In genomic region chr22:17592201-17592600, GRCh38 we compare ENCODE assay signal across 30 cellular contexts. TPM values are rescaled to one million over a fixed set of nuclear protein-coding genes. Genes with fewer than 3 reads are reported as not detected.
"Had no signal": no experiment of that assay in that cellular context is flagged by ENCODE, and none has a peak within 500 bp of the region (broad histone marks: within the 10 kb centered on the region; RNA-seq: fewer than 3 reads in every experiment).

No MANE protein-coding gene starts in this region.

- H3K4me1 ChIP-seq: adrenal gland, ascending aorta, pancreas, stomach, suprapubic skin, tibial nerve had no signal

- H3K9me3 Mint-ChIP-seq: activated CD4-positive, alpha-beta T cell treated with anti-CD3 and anti-CD28 coated beads, Interleukin-2, amount 10 ng/mL, durations not matched to agents 7 days and 5 days; activated CD8-positive, alpha-beta T cell treated with anti-CD3 and anti-CD28 coated beads for 36 hours; activated naive CD4-positive, alpha-beta T cell treated with anti-CD3 and anti-CD28 coated beads, Interleukin-2, amount 50 U/mL, for 24 hours; memory B cell; nephron; stimulated activated memory B cell treated with anti-CD40 and anti-IgM and Interleukin-4, amounts not matched to agents 10 μg/mL and 1 μg/mL and 100 μg/mL, for 72 hours had no signal

- H3K9me3 ChIP-seq: adrenal gland, ascending aorta, esophagus muscularis mucosa, pancreas, stomach, suprapubic skin, tibial nerve had no signal

- H3K4me3 ChIP-seq: adrenal gland, ascending aorta, esophagus muscularis mucosa, pancreas, stomach, suprapubic skin, tibial nerve had no signal

- H3K4me3 Mint-ChIP-seq: activated CD4-positive, alpha-beta T cell treated with anti-CD3 and anti-CD28 coated beads, Interleukin-2, amount 10 ng/mL, durations not matched to agents 7 days and 5 days; activated CD8-positive, alpha-beta memory T cell treated with anti-CD3 and anti-CD28 coated beads, Interleukin-2, amount 10 ng/mL, durations not matched to agents 7 days and 5 days; activated CD8-positive, alpha-beta T cell treated with anti-CD3 and anti-CD28 coated beads for 36 hours; activated naive CD4-positive, alpha-beta T cell treated with anti-CD3 and anti-CD28 coated beads, Interleukin-2, amount 50 U/mL, for 24 hours; memory B cell; nephron; stimulated activated memory B cell treated with anti-CD40 and anti-IgM and Interleukin-4, amounts not matched to agents 10 μg/mL and 1 μg/mL and 100 μg/mL, for 72 hours; T-helper 17 cell had no signal

- H3K4me1 Mint-ChIP-seq: activated CD4-positive, alpha-beta T cell treated with anti-CD3 and anti-CD28 coated beads, Interleukin-2, amount 10 ng/mL, durations not matched to agents 7 days and 5 days; activated CD8-positive, alpha-beta memory T cell treated with anti-CD3 and anti-CD28 coated beads, Interleukin-2, amount 10 ng/mL, durations not matched to agents 7 days and 5 days; activated naive CD4-positive, alpha-beta T cell treated with anti-CD3 and anti-CD28 coated beads, Interleukin-2, amount 50 U/mL, for 24 hours; nephron; T-helper 17 cell had no signal

- H3K27ac ChIP-seq: adrenal gland, ascending aorta, brain microvascular endothelial cell, pancreas, stomach, suprapubic skin, tibial nerve, WERI-Rb-1 had no signal

- H3K27me3 ChIP-seq: adrenal gland, ascending aorta, brain microvascular endothelial cell, esophagus muscularis mucosa, pancreas, stomach, suprapubic skin, tibial nerve had no signal

- ATAC-seq: activated CD8-positive, alpha-beta memory T cell treated with anti-CD3 and anti-CD28 coated beads, Interleukin-2, amount 10 ng/mL, durations not matched to agents 7 days and 5 days; activated CD8-positive, alpha-beta T cell treated with anti-CD3 and anti-CD28 coated beads for 36 hours; pancreas; right cardiac atrium; stimulated activated memory B cell treated with anti-CD40 and anti-IgM and Interleukin-4, amounts not matched to agents 10 μg/mL and 1 μg/mL and 100 μg/mL, for 72 hours; T-helper 17 cell had no signal

- H3K27ac Mint-ChIP-seq: activated CD4-positive, alpha-beta T cell treated with anti-CD3 and anti-CD28 coated beads, Interleukin-2, amount 10 ng/mL, durations not matched to agents 7 days and 5 days; activated CD8-positive, alpha-beta memory T cell treated with anti-CD3 and anti-CD28 coated beads, Interleukin-2, amount 10 ng/mL, durations not matched to agents 7 days and 5 days; activated CD8-positive, alpha-beta T cell treated with anti-CD3 and anti-CD28 coated beads for 36 hours; activated naive CD4-positive, alpha-beta T cell treated with anti-CD3 and anti-CD28 coated beads, Interleukin-2, amount 50 U/mL, for 24 hours; memory B cell; nephron; stimulated activated memory B cell treated with anti-CD40 and anti-IgM and Interleukin-4, amounts not matched to agents 10 μg/mL and 1 μg/mL and 100 μg/mL, for 72 hours had no signal

- DNase-seq: activated CD4-positive, alpha-beta T cell treated with anti-CD3 and anti-CD28 coated beads, Interleukin-2, amount 10 ng/mL, durations not matched to agents 7 days and 5 days; activated CD4-positive, CD25-positive, alpha-beta regulatory T cell treated with anti-CD3 and anti-CD28 coated beads, Interleukin-2, amount 50 U/mL, for 72 hours; activated CD8-positive, alpha-beta memory T cell treated with anti-CD3 and anti-CD28 coated beads, Interleukin-2, amount 10 ng/mL, durations not matched to agents 7 days and 5 days; activated CD8-positive, alpha-beta T cell treated with anti-CD3 and anti-CD28 coated beads for 36 hours; activated effector memory CD4-positive, alpha-beta T cell treated with anti-CD3 and anti-CD28 coated beads, Interleukin-2, amount 50 U/mL, for 16 hours; activated T-cell treated with anti-CD3 and anti-CD28 coated beads for 4 hours; adrenal gland; brain microvascular endothelial cell; central memory CD4-positive, alpha-beta T cell; dermis blood vessel endothelial cell; effector CD8-positive, alpha-beta T cell; hippocampal formation; right cardiac atrium; stimulated activated CD4-positive, alpha-beta T cell treated with anti-CD3 and anti-CD28 coated beads, Interleukin-1b, Interleukin-23, amount 100 ng/mL, for 48 hours; stomach; T-helper 17 cell; WERI-Rb-1 had no signal

- H3K27me3 Mint-ChIP-seq: activated CD4-positive, alpha-beta T cell treated with anti-CD3 and anti-CD28 coated beads, Interleukin-2, amount 10 ng/mL, durations not matched to agents 7 days and 5 days; activated CD8-positive, alpha-beta memory T cell treated with anti-CD3 and anti-CD28 coated beads, Interleukin-2, amount 10 ng/mL, durations not matched to agents 7 days and 5 days; activated CD8-positive, alpha-beta T cell treated with anti-CD3 and anti-CD28 coated beads for 36 hours; activated naive CD4-positive, alpha-beta T cell treated with anti-CD3 and anti-CD28 coated beads, Interleukin-2, amount 50 U/mL, for 24 hours; memory B cell; stimulated activated memory B cell treated with anti-CD40 and anti-IgM and Interleukin-4, amounts not matched to agents 10 μg/mL and 1 μg/mL and 100 μg/mL, for 72 hours; T-helper 17 cell had no signal

RNA-seq across cellular contexts. Expression of gene SLC25A18, which starts 28.9 kb away (rescaled TPM):
- total RNA-seq: activated CD4-positive, alpha-beta T cell treated with anti-CD3 and anti-CD28 coated beads, Interleukin-2, amount 10 ng/mL, durations not matched to agents 7 days and 5 days; activated CD8-positive, alpha-beta memory T cell treated with anti-CD3 and anti-CD28 coated beads, Interleukin-2, amount 10 ng/mL, durations not matched to agents 7 days and 5 days; activated CD8-positive, alpha-beta T cell treated with anti-CD3 and anti-CD28 coated beads for 36 hours; ascending aorta; dermis blood vessel endothelial cell; mononuclear cell; myocyte; pulmonary artery endothelial cell; skeletal muscle tissue; T-helper 17 cell had no signal
